Comparison of ENCODE assay signal across 1 cellular context in the genomic region with DNA sequence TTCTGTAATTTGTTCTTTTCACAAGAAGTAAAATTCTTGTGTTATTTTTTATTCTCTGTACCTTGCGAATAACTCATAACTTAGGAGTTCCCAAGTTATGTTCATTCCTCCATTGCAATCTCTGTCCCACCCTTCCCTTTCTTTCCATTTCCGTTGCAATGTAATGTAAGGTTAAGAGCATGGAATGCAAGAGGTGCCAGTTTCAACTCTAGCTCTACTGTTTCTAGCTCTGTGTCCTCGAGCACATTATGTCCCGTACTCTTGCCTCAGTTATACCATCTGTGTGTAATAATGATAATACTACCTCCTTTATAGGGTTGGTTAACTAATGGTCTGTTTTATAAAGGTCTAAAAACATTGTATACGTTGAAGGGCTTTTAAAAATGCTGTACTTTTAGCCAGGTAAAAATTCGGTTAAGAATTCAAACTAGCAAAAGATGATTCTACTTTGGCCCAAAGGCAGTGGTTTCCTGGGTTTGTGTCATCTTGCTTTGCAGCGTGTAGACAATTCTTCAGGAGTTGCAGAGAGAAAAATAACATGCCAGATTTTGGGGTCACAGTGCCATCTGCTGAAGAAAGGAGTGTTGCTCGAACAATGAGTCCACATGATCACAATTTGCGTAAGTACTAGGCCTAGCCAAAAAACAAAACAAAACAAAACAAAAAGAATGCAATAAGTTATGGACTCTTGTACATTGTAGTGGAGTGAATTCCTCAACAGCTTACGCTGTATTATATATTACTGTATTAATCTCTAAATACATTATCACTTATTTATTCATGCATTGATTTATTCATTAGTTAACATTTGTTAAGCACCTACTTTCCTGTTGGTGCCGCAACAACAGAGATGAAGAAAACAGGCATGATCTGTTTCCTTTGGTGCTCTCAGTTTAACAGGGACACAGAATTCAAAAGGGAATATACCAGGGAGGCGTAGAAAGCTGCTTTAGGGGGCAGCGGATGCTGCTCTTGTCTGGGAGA.
A peak's percentile ranks its signal among the peaks of the same experiment; 100 is the strongest.
TF ChIP-seq lines count a peak whose summit lies in the region.

No MANE protein-coding gene starts in this region.

TF ChIP-seq in GM12878, 131 proteins besides CTCF, POLR2A, EP300 and RAD21:
- TF ChIP-seq, protein P1, sequence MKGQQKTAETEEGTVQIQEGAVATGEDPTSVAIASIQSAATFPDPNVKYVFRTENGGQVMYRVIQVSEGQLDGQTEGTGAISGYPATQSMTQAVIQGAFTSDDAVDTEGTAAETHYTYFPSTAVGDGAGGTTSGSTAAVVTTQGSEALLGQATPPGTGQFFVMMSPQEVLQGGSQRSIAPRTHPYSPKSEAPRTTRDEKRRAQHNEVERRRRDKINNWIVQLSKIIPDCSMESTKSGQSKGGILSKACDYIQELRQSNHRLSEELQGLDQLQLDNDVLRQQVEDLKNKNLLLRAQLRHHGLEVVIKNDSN (IDR thresholded peaks at IDR 0.05; ENCODE audit: borderline replicate concordance, extremely low read length, insufficient read depth, low read depth, low read length): no peak
- TF ChIP-seq SMC3 (IDR thresholded peaks at IDR 0.05; ENCODE audit: borderline replicate concordance, low read length): peak; percentile 54; the same call in 1 of the 2 replicates
- TF ChIP-seq NFXL1 (IDR thresholded peaks at IDR 0.05; ENCODE audit: borderline replicate concordance): peak; percentile 79
